ENCODE assay signal across 10 cellular contexts in genomic region chrX:132025085-132025484, GRCh38. TPM values are rescaled to one million over a fixed set of nuclear protein-coding genes. Genes with fewer than 3 reads are reported as not detected.
DNase-seq lines count a peak whose midpoint lies in the region; ATAC-seq and TF ChIP-seq lines count a peak whose summit lies in the region.
"Had no signal": no experiment of that assay in that cellular context is flagged by ENCODE, and none has a peak within 500 bp of the region (broad histone marks: within the 10 kb centered on the region; RNA-seq: fewer than 3 reads in every experiment).

No MANE protein-coding gene starts in this region.

- H3K27me3 ChIP-seq in CD4-positive, alpha-beta T cell (ENCODE audit: control insufficient read depth, insufficient read depth, low read length): no peaks in the 10 kb centered on the region
- no peaks in the 10 kb centered on the region for H3K27me3 ChIP-seq in H7 (ENCODE audit: control insufficient read depth, insufficient read depth, low read length)
- peaks cover 0 to 15% of the 10 kb centered on the region in 2 experiments for H3K27me3 ChIP-seq in mesenchymal stem cell (ENCODE audit: control insufficient read depth in 1 of 2, insufficient read depth in 1 of 2, low read length in 2 of 2)
- H3K27me3 ChIP-seq in gastroesophageal sphincter: no peaks in the 10 kb centered on the region

- no peak for TF ChIP-seq EP300 in gastroesophageal sphincter (IDR thresholded peaks at IDR 0.05)

- no peak overlapping the region for H2BK15ac ChIP-seq in mesenchymal stem cell (ENCODE audit: low read depth, poor library complexity, severe bottlenecking)

- intact Hi-C loops in CD4-positive, alpha-beta T cell (cut with DNase I, micrococcal nuclease): loop anchor here in 1 of 2 experiments (10.0 kb wide), 1 partner anchor 460 kb away; the partner anchor contains the start of gene MBNL3
- intact Hi-C loops in activated B cell treated with CpG ODN at 0.5 μM for 24 hours (cut with micrococcal nuclease): no loop called here
- intact Hi-C loops in sciatic nerve (cut with DNase I): no loop called here

- H4K91ac ChIP-seq in mesenchymal stem cell (ENCODE audit: low read length): no peak overlapping the region

- no peak overlapping the region for H3K4me2 ChIP-seq in mesenchymal stem cell (ENCODE audit: low read length, poor library complexity, severe bottlenecking)

- ATAC-seq in CD4-positive, alpha-beta T cell (ENCODE audit: poor library complexity): no peak
- ATAC-seq in activated B cell treated with CpG ODN at 0.5 μM for 24 hours (ENCODE audit: low read depth) (no peak), sciatic nerve (no peak), gastroesophageal sphincter (no peak)

- no peak overlapping the region for H3K23ac ChIP-seq in mesenchymal stem cell (ENCODE audit: low read length in 2 of 2)

- peak overlapping the region; percentile 86 for H3K4me3 Mint-ChIP-seq in CD4-positive, alpha-beta T cell
- peak overlapping the region; percentile 66 for H3K4me3 Mint-ChIP-seq in activated B cell treated with CpG ODN at 0.5 μM for 24 hours

- peaks cover 52% of the 10 kb centered on the region for H3K4me1 Mint-ChIP-seq in CD4-positive, alpha-beta T cell (ENCODE audit: low read depth)
- peaks cover 47% of the 10 kb centered on the region for H3K4me1 Mint-ChIP-seq in activated B cell treated with CpG ODN at 0.5 μM for 24 hours

- H2AK5ac ChIP-seq in mesenchymal stem cell (ENCODE audit: low read length, severe bottlenecking): no peak overlapping the region

- no peak overlapping the region for H3K14ac ChIP-seq in mesenchymal stem cell (ENCODE audit: low read length in 2 of 2)

- peak overlapping the region; percentile 28 for H3K4me3 ChIP-seq in H7 (ENCODE audit: insufficient read depth, low read depth, low read length)
- H3K4me3 ChIP-seq in mesenchymal stem cell (ENCODE audit: insufficient read depth in 1 of 2, low read depth in 1 of 2, low read length in 2 of 2): no peak overlapping the region
- H3K4me3 ChIP-seq in gastroesophageal sphincter: no peak overlapping the region

- no peak overlapping the region for H2BK5ac ChIP-seq in mesenchymal stem cell (ENCODE audit: low read depth, low read length, poor library complexity, severe bottlenecking)

- no peak overlapping the region for H3K4ac ChIP-seq in mesenchymal stem cell (ENCODE audit: low read depth in 1 of 2, low read length in 2 of 2)

- H3K9ac ChIP-seq in mesenchymal stem cell (ENCODE audit: low read length): no peak overlapping the region

- H3K36me3 ChIP-seq in H7 (replicated peaks; ENCODE audit: control insufficient read depth, insufficient read depth, low read length): no peaks in the 10 kb centered on the region
- H3K36me3 ChIP-seq in mesenchymal stem cell (ENCODE audit: control insufficient read depth in 1 of 2, insufficient read depth in 2 of 2, low read depth in 1 of 2, low read length in 2 of 2): no peaks in the 10 kb centered on the region
- H3K36me3 ChIP-seq in gastroesophageal sphincter: no peaks in the 10 kb centered on the region

- WGBS in mesenchymal stem cell: 8% methylated on average over 7 of the region's 7 CpGs
- WGBS in gastroesophageal sphincter (ENCODE audit: low coverage in 1 of 2), 2 donors: 40 to 77% methylated on average over 1 to 4 of the region's 7 CpGs

- no peaks in the 10 kb centered on the region for H3K9me3 Mint-ChIP-seq in CD4-positive, alpha-beta T cell
- H3K9me3 Mint-ChIP-seq in activated B cell treated with CpG ODN at 0.5 μM for 24 hours: no peaks in the 10 kb centered on the region

- no peaks in the 10 kb centered on the region for H3K79me1 ChIP-seq in mesenchymal stem cell (replicated peaks; ENCODE audit: low read length, poor library complexity, severe bottlenecking)

- H3K36me3 Mint-ChIP-seq in CD4-positive, alpha-beta T cell (ENCODE audit: low read depth): peaks cover 12% of the 10 kb centered on the region
- H3K36me3 Mint-ChIP-seq in activated B cell treated with CpG ODN at 0.5 μM for 24 hours (ENCODE audit: low read depth): peaks cover 4% of the 10 kb centered on the region

- peaks cover 10% of the 10 kb centered on the region for H3K4me1 ChIP-seq in mesenchymal stem cell (ENCODE audit: control insufficient read depth, insufficient read depth, low read depth, low read length)
- no peaks in the 10 kb centered on the region for H3K4me1 ChIP-seq in gastroesophageal sphincter

- no peak overlapping the region for H2BK12ac ChIP-seq in mesenchymal stem cell (ENCODE audit: low read length in 2 of 2)

- CTCF ChIA-PET in CD4-positive, alpha-beta T cell (lab: Charles Lee): no interaction called here
- CTCF ChIA-PET in activated B cell treated with CpG ODN at 0.5 μM for 24 hours (lab: Charles Lee): interaction anchor here (0.7 kb wide), 1 partner anchor 8 kb away, joined by 3 read pairs; no protein-coding TSS in a partner anchor

- H2AFZ ChIP-seq in mesenchymal stem cell (ENCODE audit: low read depth, low read length): no peak overlapping the region

- no peak overlapping the region for H4K8ac ChIP-seq in mesenchymal stem cell (ENCODE audit: low read length)

- no peaks in the 10 kb centered on the region for H3K9me3 ChIP-seq in CD4-positive, alpha-beta T cell (ENCODE audit: control insufficient read depth, low read length)
- H3K9me3 ChIP-seq in mesenchymal stem cell (ENCODE audit: control insufficient read depth, low read length) (no peaks in the 10 kb centered on the region), gastroesophageal sphincter (no peaks in the 10 kb centered on the region)

- no peak overlapping the region for H3K18ac ChIP-seq in mesenchymal stem cell (ENCODE audit: low read depth in 1 of 2, low read length in 2 of 2)

- in situ Hi-C loops in G401 (cut with HindIII; ENCODE audit: low sequenced_read_pairs): no loop called here

- H3K27ac Mint-ChIP-seq in CD4-positive, alpha-beta T cell: peak overlapping the region; percentile 90
- H3K27ac Mint-ChIP-seq in activated B cell treated with CpG ODN at 0.5 μM for 24 hours: no peak overlapping the region

- no peaks in the 10 kb centered on the region for H3K27me3 Mint-ChIP-seq in CD4-positive, alpha-beta T cell
- H3K27me3 Mint-ChIP-seq in activated B cell treated with CpG ODN at 0.5 μM for 24 hours: no peaks in the 10 kb centered on the region

- POLR2A ChIA-PET in CD4-positive, alpha-beta T cell (lab: Charles Lee): interaction anchor here (1.1 to 3.0 kb wide), 3 partner anchors 46 to 466 kb away, joined by 3 to 28 read pairs (median 4); partner anchors contain the start of gene RAP2C
- POLR2A ChIA-PET in activated B cell treated with CpG ODN at 0.5 μM for 24 hours (lab: Charles Lee): interaction anchor here (1.7 to 3.7 kb wide), 2 partner anchors 37 to 193 kb away, joined by 10 to 24 read pairs; partner anchors contain the start of gene RAP2C

- no peak for DNase-seq in CD4-positive, alpha-beta T cell
- DNase-seq in H7 (no peak), activated B cell treated with CpG ODN at 0.5 μM for 24 hours (no peak), mesenchymal stem cell (peak; percentile 24), G401 (ENCODE audit: low spot score) (no peak), dedifferentiated amniotic fluid mesenchymal stem cell (ENCODE audit: extremely low spot score) (no peak), sciatic nerve (ENCODE audit: low spot score) (no peak)
- DNase-seq: IMR-90 had no signal

- no peak for TF ChIP-seq POLR2A in gastroesophageal sphincter (IDR thresholded peaks at IDR 0.05)

- no peak overlapping the region for H2BK120ac ChIP-seq in mesenchymal stem cell (ENCODE audit: low read depth, low read length)

- H3K27ac ChIP-seq in CD4-positive, alpha-beta T cell (ENCODE audit: low read depth, low read length): no peak overlapping the region
- H3K27ac ChIP-seq in mesenchymal stem cell (ENCODE audit: low read length, poor library complexity, severe bottlenecking) (no peak overlapping the region), gastroesophageal sphincter (no peak overlapping the region)
- H3K27ac ChIP-seq: RWPE1 had no signal

- TF ChIP-seq CTCF in CD4-positive, alpha-beta T cell (IDR thresholded peaks at IDR 0.05): no peak
- TF ChIP-seq CTCF in activated B cell treated with CpG ODN at 0.5 μM for 24 hours (IDR thresholded peaks at IDR 0.05) (no peak), gastroesophageal sphincter (IDR thresholded peaks at IDR 0.05) (no peak)

RNA-seq across cellular contexts. Expression of gene STK26, which starts 2.0 kb away (rescaled TPM):
- total RNA-seq in CD4-positive, alpha-beta T cell: 10 to 100 TPM; 25.2 to 27.9 TPM
- total RNA-seq in H7 (2014; rRNA removed; shearing (Covaris generic)): 209 and 240 TPM in 2 replicates
- total RNA-seq in activated B cell treated with CpG ODN at 0.5 μM for 24 hours: 19.9 and 20.7 TPM in 2 replicates
- 11.1 TPM for polyA plus RNA-seq in mesenchymal stem cell (2013, experiment 1 of 2)
- polyA plus RNA-seq in mesenchymal stem cell (2013, experiment 2 of 2): 11.6 TPM
- 3.0 and 3.1 TPM in 2 replicates for total RNA-seq in G401 (2014; rRNA removed; shearing (Covaris generic))
- total RNA-seq in sciatic nerve: 1.7 TPM
- 10 to 100 TPM; 11.8 to 18.0 (median 16.0) TPM for total RNA-seq in gastroesophageal sphincter
